1 cellular context compared by ENCODE assay signal in genomic region chr11:123364145-123364544, GRCh38.
A peak's percentile ranks its signal among the peaks of the same experiment; 100 is the strongest.
TF ChIP-seq lines count a peak whose summit lies in the region.

No MANE protein-coding gene starts in this region.

TF ChIP-seq in GM12878, 131 proteins besides CTCF, POLR2A, EP300 and RAD21:
- TF ChIP-seq BCL3 (IDR thresholded peaks at IDR 0.05; ENCODE audit: borderline replicate concordance, insufficient read depth, low read depth, low read length, poor library complexity, severe bottlenecking) (peak; percentile 75), USF1 (IDR thresholded peaks at IDR 0.05; ENCODE audit: borderline replicate concordance, extremely low read length, insufficient read depth, low read depth, low read length) (no peak), TCF7 (IDR thresholded peaks at IDR 0.05; ENCODE audit: borderline replicate concordance) (no peak; the same call in 1 of the 2 replicates), MLLT1 (IDR thresholded peaks at IDR 0.05) (0 out of 2 replicates have a peak, but pooled peaks have one; percentile 29)
